Comparison of ENCODE assay signal across 1 cellular context in genomic region chr17:8173056-8173870, GRCh38.
TF ChIP-seq lines count a peak whose summit lies in the region.

No MANE protein-coding gene starts in this region.

TF ChIP-seq in HepG2, 621 proteins besides CTCF, POLR2A, EP300 and RAD21 (continued from another document and continues in another):
- no peak for TF ChIP-seq IRF9 (CRISPR knock-in tag; IDR thresholded peaks at IDR 0.05; ENCODE audit: borderline replicate concordance)
- TF ChIP-seq U2AF1 (optimal IDR thresholded peaks at IDR 0.05; ENCODE audit: low read depth, low read length): peak; percentile 67
- no peak for TF ChIP-seq KDM1A (CRISPR knock-in tag; IDR thresholded peaks at IDR 0.05)
- no peak for TF ChIP-seq DZIP1 (CRISPR knock-in tag; IDR thresholded peaks at IDR 0.05)
- peak; percentile 87; the same call in 1 of the 2 replicates for TF ChIP-seq ZNF710 (CRISPR knock-in tag; IDR thresholded peaks at IDR 0.05; ENCODE audit: borderline replicate concordance)
- TF ChIP-seq ZNF251 (CRISPR knock-in tag; IDR thresholded peaks at IDR 0.05): no peak
- TF ChIP-seq U2AF2 (IDR thresholded peaks at IDR 0.05; ENCODE audit: low read depth, low read length): no peak
- peak; percentile 90; the same call in 1 of the 2 replicates for TF ChIP-seq MTF1 (CRISPR knock-in tag; IDR thresholded peaks at IDR 0.05)
- peak in 1 of 2 experiments; percentile 73; a peak in 1 of 4 replicates for TF ChIP-seq REST (IDR thresholded peaks at IDR 0.05; ENCODE audit: borderline replicate concordance in 1 of 2, low read depth in 1 of 2, low read length in 2 of 2)
- no peak; the same call in 1 of the 2 replicates for TF ChIP-seq ZSCAN25 (CRISPR knock-in tag; IDR thresholded peaks at IDR 0.05)
- TF ChIP-seq CREM (IDR thresholded peaks at IDR 0.05): peak; percentile 92
- no peak; the same call in 1 of the 2 replicates for TF ChIP-seq CREM (CRISPR knock-in tag; IDR thresholded peaks at IDR 0.05)
- TF ChIP-seq ZNF616 (CRISPR knock-in tag; IDR thresholded peaks at IDR 0.05; ENCODE audit: low read depth): no peak; the same call in 1 of the 2 replicates
- peak; percentile 91 for TF ChIP-seq HOXA3 (CRISPR knock-in tag; IDR thresholded peaks at IDR 0.05)
- TF ChIP-seq ZNF17 (CRISPR knock-in tag; IDR thresholded peaks at IDR 0.05): no peak
- peak; percentile 61; the same call in 1 of the 2 replicates for TF ChIP-seq HNF4G (IDR thresholded peaks at IDR 0.05; ENCODE audit: borderline replicate concordance, low read depth, low read length)
- TF ChIP-seq HNF4G (CRISPR knock-in tag; IDR thresholded peaks at IDR 0.05; ENCODE audit: borderline replicate concordance, low read depth): no peak
- TF ChIP-seq ZNF160 (CRISPR knock-in tag; IDR thresholded peaks at IDR 0.05): peak; percentile 93
- TF ChIP-seq HHEX (CRISPR knock-in tag; IDR thresholded peaks at IDR 0.05): peak; percentile 46; the same call in 1 of the 2 replicates
- peak; percentile 95 for TF ChIP-seq NKX3-1 (CRISPR knock-in tag; IDR thresholded peaks at IDR 0.05)
- TF ChIP-seq SOX13 (IDR thresholded peaks at IDR 0.05): peak; percentile 97
- peak; percentile 67 to 74; a peak in 3 of 4 replicates for TF ChIP-seq SOX13 (CRISPR knock-in tag; conservative IDR thresholded peaks at IDR 0.05 in 1 of 2, IDR thresholded peaks at IDR 0.05 in 1 of 2)
- TF ChIP-seq ZNF597 (CRISPR knock-in tag; IDR thresholded peaks at IDR 0.05): peak; percentile 98; the same call in 1 of the 2 replicates
- peak; percentile 38; the same call in 1 of the 2 replicates for TF ChIP-seq CREBL2 (CRISPR knock-in tag; IDR thresholded peaks at IDR 0.05; ENCODE audit: borderline replicate concordance)
- TF ChIP-seq ZFP91 (CRISPR knock-in tag; IDR thresholded peaks at IDR 0.05; ENCODE audit: borderline replicate concordance): no peak; the same call in 1 of the 2 replicates
- TF ChIP-seq ZUFSP (CRISPR knock-in tag; IDR thresholded peaks at IDR 0.05; ENCODE audit: borderline replicate concordance): no peak
- TF ChIP-seq NFYB (CRISPR knock-in tag; IDR thresholded peaks at IDR 0.05): peak; percentile 20; the same call in 1 of the 2 replicates
- no peak for TF ChIP-seq ZNF30 (CRISPR knock-in tag; IDR thresholded peaks at IDR 0.05)
- TF ChIP-seq REPIN1 (CRISPR knock-in tag; IDR thresholded peaks at IDR 0.05; ENCODE audit: borderline replicate concordance, low read depth): peak; percentile 98
- peak; percentile 100; the same call in 1 of the 2 replicates for TF ChIP-seq TBP (CRISPR knock-in tag; IDR thresholded peaks at IDR 0.05)
- TF ChIP-seq ZNF329 (CRISPR knock-in tag; IDR thresholded peaks at IDR 0.05; ENCODE audit: low read depth): no peak
- peak; percentile 82 for TF ChIP-seq PATZ1 (CRISPR knock-in tag; IDR thresholded peaks at IDR 0.05)
- TF ChIP-seq THYN1 (CRISPR knock-in tag; IDR thresholded peaks at IDR 0.05; ENCODE audit: borderline replicate concordance, low read depth): 0 out of 2 replicates have a peak, but pooled peaks have one; percentile 56
- TF ChIP-seq ZNF362 (CRISPR knock-in tag; IDR thresholded peaks at IDR 0.05; ENCODE audit: borderline replicate concordance): no peak; the same call in 1 of the 2 replicates
- TF ChIP-seq ZNF816 (CRISPR knock-in tag; IDR thresholded peaks at IDR 0.05; ENCODE audit: borderline replicate concordance): no peak; the same call in 1 of the 2 replicates
- TF ChIP-seq ZNF367 (CRISPR knock-in tag; IDR thresholded peaks at IDR 0.05; ENCODE audit: borderline replicate concordance): peak; percentile 96
- TF ChIP-seq LRRFIP1 (CRISPR knock-in tag; conservative IDR thresholded peaks at IDR 0.05): peak; percentile 94; the same call in 1 of the 2 replicates
- peak; percentile 94 for TF ChIP-seq ATF7-NPFF (CRISPR knock-in tag; IDR thresholded peaks at IDR 0.05; ENCODE audit: low read depth)
- no peak for TF ChIP-seq ZNF121 (CRISPR knock-in tag; IDR thresholded peaks at IDR 0.05)
